Comparison of ENCODE assay signal across 34 cellular contexts in genomic region chr1:162301696-162302095, GRCh38.
"Had no signal": no experiment of that assay in that cellular context is flagged by ENCODE, and none has a peak within 500 bp of the region (broad histone marks: within the 10 kb centered on the region; RNA-seq: fewer than 3 reads in every experiment).

No MANE protein-coding gene starts in this region.

- H3K36me3 ChIP-seq: adrenal gland, brain microvascular endothelial cell, breast epithelium had no signal

- FAIRE-seq: astrocyte, TTC549 had no signal

- H3K4me1 ChIP-seq: adrenal gland, breast epithelium had no signal

- H3K9me3 ChIP-seq: adrenal gland, body of pancreas had no signal

- DNase-seq: activated B cell treated with CpG ODN at 0.5 μM for 24 hours; activated CD4-positive, alpha-beta memory T cell treated with anti-CD3 and anti-CD28 coated beads for 36 hours; activated CD4-positive, alpha-beta T cell treated with anti-CD3 and anti-CD28 coated beads for 4 hours; activated CD4-positive, alpha-beta T cell treated with anti-CD3 and anti-CD28 coated beads, Interleukin-2, amount 10 ng/mL, durations not matched to agents 24 days and 14 days; activated CD4-positive, alpha-beta T cell treated with anti-CD3 and anti-CD28 coated beads, Interleukin-2, amount 50 U/mL, for 1 hour; activated CD4-positive, alpha-beta T cell treated with anti-CD3 and anti-CD28 coated beads, Interleukin-2, amount 50 U/mL, for 4 hours; activated CD4-positive, CD25-positive, alpha-beta regulatory T cell treated with anti-CD3 and anti-CD28 coated beads, Interleukin-2, amount 50 U/mL, for 72 hours; activated CD8-positive, alpha-beta memory T cell treated with anti-CD3 and anti-CD28 coated beads, Interleukin-2, amount 50 U/mL, for 4 hours; activated CD8-positive, alpha-beta T cell treated with anti-CD3 and anti-CD28 coated beads for 36 hours; activated effector memory CD4-positive, alpha-beta T cell treated with anti-CD3 and anti-CD28 coated beads, Interleukin-2, amount 50 U/mL, for 16 hours; activated gamma-delta T cell treated with Interleukin-2 at 50 U/mL for 16 hours; activated naive CD4-positive, alpha-beta T cell; activated naive CD4-positive, alpha-beta T cell treated with anti-CD3 and anti-CD28 coated beads for 36 hours; activated naive CD4-positive, alpha-beta T cell treated with anti-CD3 and anti-CD28 coated beads, Interleukin-2, amount 50 U/mL, for 16 hours; activated naive CD8-positive, alpha-beta T cell treated with anti-CD3 and anti-CD28 coated beads for 36 hours; activated T-cell treated with anti-CD3 and anti-CD28 coated beads for 4 hours; activated T-cell treated with anti-CD3 and anti-CD28 coated beads, Interleukin-2, amount 50 U/mL, for 1 hour; activated T-cell treated with anti-CD3 and anti-CD28 coated beads, Interleukin-2, amount 50 U/mL, for 4 hours; activated T-cell treated with anti-CD3 and anti-CD28 coated beads, Interleukin-2, amount 50 U/mL, for 72 hours; adrenal gland; amniotic stem cell; aorta; brain microvascular endothelial cell; central memory CD4-positive, alpha-beta T cell; cerebellar nuclear complex; T-helper 2 cell; T-helper 9 cell had no signal

- H3K4me3 ChIP-seq: adrenal gland, body of pancreas, breast epithelium had no signal

- H3K27me3 ChIP-seq: adrenal gland, body of pancreas, brain microvascular endothelial cell, breast epithelium had no signal

- ATAC-seq: activated CD8-positive, alpha-beta T cell treated with anti-CD3 and anti-CD28 coated beads for 36 hours; activated naive CD4-positive, alpha-beta T cell treated with anti-CD3 and anti-CD28 coated beads, Interleukin-2, amount 50 U/mL, for 72 hours; activated T-cell treated with anti-CD3 and anti-CD28 coated beads, Interleukin-2, amount 50 U/mL, for 4 hours; activated T-cell treated with anti-CD3 and anti-CD28 coated beads, Interleukin-2, amount 50 U/mL, for 72 hours; activated T-helper 17 cell treated with anti-CD3 and anti-CD28 coated beads, Interleukin-2, amount 50 U/mL, for 72 hours; body of pancreas had no signal

- H3K27ac ChIP-seq: adrenal gland, body of pancreas, brain microvascular endothelial cell, breast epithelium, VCaP had no signal
